8 cellular contexts compared by ENCODE assay signal in the genomic region with DNA sequence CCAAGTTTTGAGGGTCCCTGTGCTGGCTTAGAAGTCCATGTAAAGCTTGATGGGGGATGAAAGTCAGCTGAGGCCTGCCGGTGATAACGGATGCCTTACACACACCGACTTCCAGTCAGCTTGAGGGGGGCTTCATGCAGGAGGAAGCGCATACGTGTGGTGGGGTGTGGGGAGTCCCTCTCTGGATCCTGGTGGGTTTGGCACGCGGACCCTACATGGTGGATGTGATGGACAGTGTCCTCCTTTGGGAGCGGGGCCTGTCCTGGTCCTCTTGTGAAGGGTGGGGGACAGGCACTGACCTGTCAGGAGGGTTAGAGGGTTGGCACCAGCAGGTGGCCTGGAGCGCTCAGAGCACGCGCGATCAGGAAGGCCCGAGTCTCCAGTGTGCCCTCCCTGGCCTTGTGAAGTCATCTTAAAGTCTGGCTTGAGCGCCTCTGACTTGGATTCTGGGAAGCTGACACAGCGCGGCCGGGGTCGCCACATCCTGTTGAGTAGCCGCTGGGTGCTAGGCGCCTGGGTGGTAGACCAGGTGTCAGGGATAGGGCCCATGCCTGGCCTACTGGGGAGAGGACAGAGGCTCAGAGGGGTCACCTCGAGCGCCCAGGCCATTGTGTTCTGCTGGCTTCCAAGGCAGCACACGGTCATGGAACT. TPM values are rescaled to one million over a fixed set of nuclear protein-coding genes. Genes with fewer than 3 reads are reported as not detected.
A peak's percentile ranks its signal among the peaks of the same experiment; 100 is the strongest.
DNase-seq lines count a peak whose midpoint lies in the region; ATAC-seq, FAIRE-seq and TF ChIP-seq lines count a peak whose summit lies in the region.

No MANE protein-coding gene starts in this region.

- peaks cover 1% of the 10 kb centered on the region; the same call in 1 of the 2 replicates for H3K36me3 ChIP-seq in Caco-2 (ENCODE audit: control insufficient read depth, insufficient read depth, low read length)
- H3K36me3 ChIP-seq in OCI-LY3 (replicated peaks; ENCODE audit: low read depth, low read length): peaks cover 53% of the 10 kb centered on the region
- no peaks in the 10 kb centered on the region for H3K36me3 ChIP-seq in prostate gland

- no peak for TF ChIP-seq POLR2A in prostate gland (IDR thresholded peaks at IDR 0.05)

- H3K4me1 ChIP-seq in Caco-2 (peaks cover 25% of the 10 kb centered on the region; the same call in 1 of the 2 replicates), OCI-LY3 (ENCODE audit: low read length) (peaks cover 50% of the 10 kb centered on the region), prostate gland (replicated peaks) (peaks cover 43% of the 10 kb centered on the region)

- H3K27ac ChIP-seq in OCI-LY3 (ENCODE audit: low read length): no peak overlapping the region
- peak overlapping the region; percentile 8 to 96 for H3K27ac ChIP-seq in prostate gland

- H3K4me1 Mint-ChIP-seq in Caco-2 (ENCODE audit: low read depth, unreplicated experiment): peaks cover 23% of the 10 kb centered on the region
- H3K4me1 Mint-ChIP-seq in dendritic cell treated with granulocyte-macrophage colony-stimulating factor and Interleukin-4, amounts not matched to agents 40 ng/mL and 50 ng/mL, for 4 days (ENCODE audit: low read depth): peaks cover 70% of the 10 kb centered on the region

- peak overlapping the region; percentile 87 for H3K27ac Mint-ChIP-seq in Caco-2 (ENCODE audit: unreplicated experiment)
- peak overlapping the region; percentile 81 for H3K27ac Mint-ChIP-seq in dendritic cell treated with granulocyte-macrophage colony-stimulating factor and Interleukin-4, amounts not matched to agents 40 ng/mL and 50 ng/mL, for 4 days

- no peak for TF ChIP-seq CTCF in Caco-2 (IDR thresholded peaks at IDR 0.05; ENCODE audit: insufficient read depth in 1 of 2, low read depth in 1 of 2, low read length in 1 of 2, severe bottlenecking in 1 of 2, unreplicated experiment in 1 of 2)
- no peak for TF ChIP-seq CTCF in OCI-LY3 (IDR thresholded peaks at IDR 0.05; ENCODE audit: low read depth, low read length)
- no peak for TF ChIP-seq CTCF in prostate gland (IDR thresholded peaks at IDR 0.05)
- TF ChIP-seq CTCF in D721Med (IDR thresholded peaks at IDR 0.05; ENCODE audit: insufficient read depth, missing control alignments): no peak

- peaks cover 79% of the 10 kb centered on the region for H3K79me2 ChIP-seq in OCI-LY3 (ENCODE audit: low read length)

- POLR2A ChIA-PET in Caco-2 (lab: Charles Lee): no interaction called here

- FAIRE-seq in D721Med (lab: Jason Lieb, UNC): no peak

- H2AFZ ChIP-seq in OCI-LY3 (ENCODE audit: low read depth, low read length): no peak overlapping the region

- no peak for ATAC-seq in GM19351 (IDR thresholded peaks at IDR 0.05; ENCODE audit: unreplicated experiment)

- H3K27me3 ChIP-seq in Caco-2 (replicated peaks; ENCODE audit: control insufficient read depth, insufficient read depth, low read length) (no peaks in the 10 kb centered on the region), OCI-LY3 (ENCODE audit: low read depth, low read length) (no peaks in the 10 kb centered on the region), prostate gland (replicated peaks; ENCODE audit: insufficient read depth) (no peaks in the 10 kb centered on the region)

- H3K9ac ChIP-seq in OCI-LY3 (ENCODE audit: low read length): no peak overlapping the region

- no peak overlapping the region for H3K4me3 ChIP-seq in Caco-2 (ENCODE audit: low read depth, low read length)
- H3K4me3 ChIP-seq in OCI-LY3 (ENCODE audit: low read length): peak overlapping the region; percentile 95; the same call in 1 of the 2 replicates
- peak overlapping the region in 1 of 2 donors; percentile 98 for H3K4me3 ChIP-seq in prostate gland

- BruUV-seq in Caco-2 (replicated peaks; lab: Mats Ljungman, UMichigan): TSS peak; percentile 3

- no peak overlapping the region for H3K4me3 Mint-ChIP-seq in Caco-2 (ENCODE audit: unreplicated experiment)
- H3K4me3 Mint-ChIP-seq in dendritic cell treated with granulocyte-macrophage colony-stimulating factor and Interleukin-4, amounts not matched to agents 40 ng/mL and 50 ng/mL, for 4 days: peak overlapping the region; percentile 91

- CTCF ChIA-PET in Caco-2 (lab: Charles Lee): no interaction called here

- H3K36me3 Mint-ChIP-seq in Caco-2 (ENCODE audit: insufficient read depth, unreplicated experiment): peaks cover 54% of the 10 kb centered on the region
- H3K36me3 Mint-ChIP-seq in dendritic cell treated with granulocyte-macrophage colony-stimulating factor and Interleukin-4, amounts not matched to agents 40 ng/mL and 50 ng/mL, for 4 days (ENCODE audit: low read depth): peaks cover 54% of the 10 kb centered on the region

- H3K9me3 Mint-ChIP-seq in Caco-2 (ENCODE audit: unreplicated experiment): no peaks in the 10 kb centered on the region
- H3K9me3 Mint-ChIP-seq in dendritic cell treated with granulocyte-macrophage colony-stimulating factor and Interleukin-4, amounts not matched to agents 40 ng/mL and 50 ng/mL, for 4 days: no peaks in the 10 kb centered on the region

- peak overlapping the region; percentile 98; the same call in 1 of the 2 replicates for H3K4me2 ChIP-seq in OCI-LY3 (ENCODE audit: low read length)

- peaks cover 67% of the 10 kb centered on the region for H4K20me1 ChIP-seq in OCI-LY3 (ENCODE audit: insufficient read depth, low read length)

- H3K27me3 Mint-ChIP-seq in Caco-2 (ENCODE audit: insufficient read depth, unreplicated experiment): no peaks in the 10 kb centered on the region
- no peaks in the 10 kb centered on the region for H3K27me3 Mint-ChIP-seq in dendritic cell treated with granulocyte-macrophage colony-stimulating factor and Interleukin-4, amounts not matched to agents 40 ng/mL and 50 ng/mL, for 4 days

- DNase-seq in Caco-2 (no peak), prostate gland (ENCODE audit: low spot score) (no peak), D721Med (ENCODE audit: insufficient read length, low spot score) (no peak)
- DNase-seq in effector CD8-positive, alpha-beta T cell (lab: John Stamatoyannopoulos, UW): no peak
- no peak for DNase-seq in stimulated activated CD4-positive, alpha-beta T cell treated with anti-CD3 and anti-CD28 coated beads, Interleukin-4, amount 100 ng/mL, for 4 hours

- intact Hi-C loops in Caco-2 (cut with micrococcal nuclease; ENCODE audit: unreplicated experiment) (no loop called here), prostate gland (cut with DNase I) (no loop called here)
- intact Hi-C loops in dendritic cell treated with granulocyte-macrophage colony-stimulating factor and Interleukin-4, amounts not matched to agents 40 ng/mL and 50 ng/mL, for 4 days (cut with micrococcal nuclease): no loop called here

- no peaks in the 10 kb centered on the region for H3K9me3 ChIP-seq in Caco-2
- H3K9me3 ChIP-seq in OCI-LY3 (ENCODE audit: insufficient read depth, low read length): no peaks in the 10 kb centered on the region
- no peaks in the 10 kb centered on the region for H3K9me3 ChIP-seq in prostate gland

- WGBS in prostate gland: 64% methylated on average over 23 of the region's 23 CpGs

RNA-seq across cellular contexts. Expression of gene DAZAP1, which starts 2.9 kb away (rescaled TPM):
- total RNA-seq in Caco-2 (2022): 165 and 180 TPM in 2 replicates
- 10 to 100 TPM; 58.6 to 74.1 TPM for total RNA-seq in prostate gland

RNA-seq across cellular contexts. Expression of gene GAMT, which starts 8.9 kb away (rescaled TPM):
- total RNA-seq in Caco-2 (2022): 67.3 and 75.7 TPM in 2 replicates
- 100 to 1,000 TPM; 100 to 183 TPM for total RNA-seq in prostate gland

RNA-seq across cellular contexts. Expression of gene NDUFS7, which starts 26.6 kb away (rescaled TPM):
- total RNA-seq in Caco-2 (2022): 111 and 114 TPM in 2 replicates
- total RNA-seq in prostate gland: 100 to 1,000 TPM; 147 to 202 TPM

RNA-seq across cellular contexts. Expression of gene RPS15, which starts 27.9 kb away (rescaled TPM):
- total RNA-seq in Caco-2 (2022) (1,192 and 1,341 TPM in 2 replicates), prostate gland (1,000 to 10,000 TPM; 3,102 to 5,853 TPM)

RNA-seq across cellular contexts. Expression of gene APC2, which starts 39.7 kb away (rescaled TPM):
- total RNA-seq in Caco-2 (2022) (9.5 and 11.3 TPM in 2 replicates), prostate gland (1 to 10 TPM in 1 of 2 donors, under 1 TPM in 1; 0.05 to 2.2 TPM)
